39 cellular contexts compared by ENCODE assay signal in genomic region chr20:57848282-57848681, GRCh38.
"Had no signal": no experiment of that assay in that cellular context is flagged by ENCODE, and none has a peak within 500 bp of the region (broad histone marks: within the 10 kb centered on the region; RNA-seq: fewer than 3 reads in every experiment).

No MANE protein-coding gene starts in this region.

- H3K27me3 Mint-ChIP-seq: activated naive CD4-positive, alpha-beta T cell treated with anti-CD3 and anti-CD28 coated beads, Interleukin-2, amount 50 U/mL, for 24 hours; central memory CD8-positive, alpha-beta T cell had no signal

- H3K4me3 Mint-ChIP-seq: activated naive CD4-positive, alpha-beta T cell treated with anti-CD3 and anti-CD28 coated beads for 36 hours; activated naive CD4-positive, alpha-beta T cell treated with anti-CD3 and anti-CD28 coated beads, Interleukin-2, amount 10 ng/mL, durations not matched to agents 7 days and 5 days; activated naive CD4-positive, alpha-beta T cell treated with anti-CD3 and anti-CD28 coated beads, Interleukin-2, amount 50 U/mL, for 24 hours; activated naive CD8-positive, alpha-beta T cell; activated naive CD8-positive, alpha-beta T cell treated with anti-CD3 and anti-CD28 coated beads for 36 hours; activated naive CD8-positive, alpha-beta T cell treated with anti-CD3 and anti-CD28 coated beads, Interleukin-2, amount 10 ng/mL, durations not matched to agents 7 days and 5 days; activated naive CD8-positive, alpha-beta T cell treated with anti-CD3 and anti-CD28 coated beads, Interleukin-2, amount 50 U/mL, for 24 hours; activated T-cell treated with anti-CD3 and anti-CD28 coated beads, Interleukin-2, amount 50 U/mL, for 24 hours; activated T-cell treated with anti-CD3 and anti-CD28 coated beads, Interleukin-2, amount 50 U/mL, for 4 hours; activated T-cell treated with anti-CD3 and anti-CD28 coated beads, Interleukin-2, amount 50 U/mL, for 72 hours; activated T-helper 1 cell treated with anti-CD3 and anti-CD28 coated beads, Interleukin-12 subunit alpha, Interleukin-12 subunit beta, Interleukin-2, Interleukin-4 antibody, amounts not matched to agents 30 ng/mL and 10 ng/mL and 1 ng/mL, durations not matched to agents 14 hours and 24 hours and 36 hours; activated T-helper 17 cell treated with anti-CD3 and anti-CD28 coated beads, Interleukin-2, amount 50 U/mL, for 72 hours; brain; central memory CD8-positive, alpha-beta T cell had no signal

- DNase-seq: activated effector memory CD4-positive, alpha-beta T cell treated with anti-CD3 and anti-CD28 coated beads, Interleukin-2, amount 50 U/mL, for 16 hours; activated effector memory CD4-positive, alpha-beta T cell treated with Interleukin-2 at 50 U/mL for 16 hours; activated gamma-delta T cell; activated gamma-delta T cell treated with Interleukin-2 at 50 U/mL for 16 hours; activated naive CD4-positive, alpha-beta T cell; activated naive CD4-positive, alpha-beta T cell treated with anti-CD3 and anti-CD28 coated beads for 36 hours; activated naive CD4-positive, alpha-beta T cell treated with anti-CD3 and anti-CD28 coated beads, Interleukin-2, amount 10 ng/mL, durations not matched to agents 7 days and 5 days; activated naive CD4-positive, alpha-beta T cell treated with anti-CD3 and anti-CD28 coated beads, Interleukin-2, amount 50 U/mL, for 16 hours; activated naive CD4-positive, alpha-beta T cell treated with Interleukin-2 at 50 U/mL for 16 hours; activated naive CD8-positive, alpha-beta T cell treated with anti-CD3 and anti-CD28 coated beads for 36 hours; activated naive CD8-positive, alpha-beta T cell treated with anti-CD3 and anti-CD28 coated beads, Interleukin-2, amount 10 ng/mL, durations not matched to agents 7 days and 5 days; activated naive CD8-positive, alpha-beta T cell treated with anti-CD3 and anti-CD28 coated beads, Interleukin-2, amount 50 U/mL, for 24 hours; activated T-cell treated with anti-CD3 and anti-CD28 coated beads, Interleukin-2, amount 50 U/mL, for 1 hour; activated T-cell treated with anti-CD3 and anti-CD28 coated beads, Interleukin-2, amount 50 U/mL, for 24 hours; activated T-cell treated with anti-CD3 and anti-CD28 coated beads, Interleukin-2, amount 50 U/mL, for 4 hours; activated T-cell treated with anti-CD3 and anti-CD28 coated beads, Interleukin-2, amount 50 U/mL, for 48 hours; activated T-cell treated with anti-CD3 and anti-CD28 coated beads, Interleukin-2, amount 50 U/mL, for 72 hours; amniotic stem cell; amygdala; anterior cingulate cortex; body of pancreas; brain microvascular endothelial cell; caudate nucleus; central memory CD4-positive, alpha-beta T cell; cerebellar nuclear complex had no signal

- H3K4me1 ChIP-seq: adrenal gland, ascending aorta, body of pancreas, breast epithelium had no signal

- H3K27ac ChIP-seq: adrenal gland, ascending aorta, body of pancreas, brain microvascular endothelial cell, breast epithelium, cardiac muscle cell had no signal

- H3K4me3 ChIP-seq: adrenal gland, ascending aorta, body of pancreas, breast epithelium, cardiac muscle cell had no signal

- H3K27me3 ChIP-seq: adrenal gland, ascending aorta, body of pancreas, breast epithelium, cardiac muscle cell had no signal

- FAIRE-seq: astrocyte, bronchial epithelial cell had no signal

- H3K4me1 Mint-ChIP-seq: activated naive CD4-positive, alpha-beta T cell treated with anti-CD3 and anti-CD28 coated beads, Interleukin-2, amount 10 ng/mL, durations not matched to agents 7 days and 5 days; activated naive CD4-positive, alpha-beta T cell treated with anti-CD3 and anti-CD28 coated beads, Interleukin-2, amount 50 U/mL, for 24 hours; activated naive CD8-positive, alpha-beta T cell treated with anti-CD3 and anti-CD28 coated beads, Interleukin-2, amount 10 ng/mL, durations not matched to agents 7 days and 5 days; activated naive CD8-positive, alpha-beta T cell treated with anti-CD3 and anti-CD28 coated beads, Interleukin-2, amount 50 U/mL, for 24 hours; brain had no signal

- ATAC-seq: activated naive CD4-positive, alpha-beta T cell treated with anti-CD3 and anti-CD28 coated beads, Interleukin-2, amount 50 U/mL, for 72 hours; activated naive CD8-positive, alpha-beta T cell treated with anti-CD3 and anti-CD28 coated beads, Interleukin-2, amount 50 U/mL, for 24 hours; activated T-cell treated with anti-CD3 and anti-CD28 coated beads, Interleukin-2, amount 50 U/mL, for 4 hours; activated T-cell treated with anti-CD3 and anti-CD28 coated beads, Interleukin-2, amount 50 U/mL, for 72 hours; activated T-helper 17 cell treated with anti-CD3 and anti-CD28 coated beads, Interleukin-2, amount 50 U/mL, for 72 hours; body of pancreas had no signal

- H3K36me3 ChIP-seq: adrenal gland, ascending aorta, brain microvascular endothelial cell, breast epithelium, cardiac muscle cell had no signal

- H3K9me3 ChIP-seq: adrenal gland, ascending aorta, body of pancreas, breast epithelium had no signal

- H3K36me3 Mint-ChIP-seq: activated naive CD4-positive, alpha-beta T cell treated with anti-CD3 and anti-CD28 coated beads, Interleukin-2, amount 10 ng/mL, durations not matched to agents 7 days and 5 days; activated naive CD4-positive, alpha-beta T cell treated with anti-CD3 and anti-CD28 coated beads, Interleukin-2, amount 50 U/mL, for 24 hours; activated naive CD4-positive, alpha-beta T cell treated with anti-CD3 and anti-CD28 coated beads, Interleukin-2, amount 50 U/mL, for 72 hours; activated naive CD8-positive, alpha-beta T cell; activated naive CD8-positive, alpha-beta T cell treated with anti-CD3 and anti-CD28 coated beads for 36 hours; activated naive CD8-positive, alpha-beta T cell treated with anti-CD3 and anti-CD28 coated beads, Interleukin-2, amount 10 ng/mL, durations not matched to agents 7 days and 5 days; brain had no signal

- H3K27ac Mint-ChIP-seq: activated naive CD4-positive, alpha-beta T cell treated with anti-CD3 and anti-CD28 coated beads for 36 hours; activated naive CD4-positive, alpha-beta T cell treated with anti-CD3 and anti-CD28 coated beads, Interleukin-2, amount 10 ng/mL, durations not matched to agents 7 days and 5 days; activated naive CD4-positive, alpha-beta T cell treated with anti-CD3 and anti-CD28 coated beads, Interleukin-2, amount 50 U/mL, for 24 hours; activated naive CD4-positive, alpha-beta T cell treated with anti-CD3 and anti-CD28 coated beads, Interleukin-2, amount 50 U/mL, for 72 hours; activated naive CD8-positive, alpha-beta T cell; activated naive CD8-positive, alpha-beta T cell treated with anti-CD3 and anti-CD28 coated beads for 36 hours; activated naive CD8-positive, alpha-beta T cell treated with anti-CD3 and anti-CD28 coated beads, Interleukin-2, amount 10 ng/mL, durations not matched to agents 7 days and 5 days; activated naive CD8-positive, alpha-beta T cell treated with anti-CD3 and anti-CD28 coated beads, Interleukin-2, amount 50 U/mL, for 24 hours; activated T-cell treated with anti-CD3 and anti-CD28 coated beads, Interleukin-2, amount 50 U/mL, for 24 hours; activated T-cell treated with anti-CD3 and anti-CD28 coated beads, Interleukin-2, amount 50 U/mL, for 72 hours; activated T-helper 1 cell treated with anti-CD3 and anti-CD28 coated beads, Interleukin-12 subunit alpha, Interleukin-12 subunit beta, Interleukin-2, Interleukin-4 antibody, amounts not matched to agents 30 ng/mL and 10 ng/mL and 1 ng/mL, durations not matched to agents 14 hours and 24 hours and 36 hours; activated T-helper 17 cell treated with anti-CD3 and anti-CD28 coated beads, Interleukin-2, amount 50 U/mL, for 72 hours; activated T-helper 2 cell treated with anti-CD3 and anti-CD28 coated beads, Interferon-gamma antibody, Interleukin-2, Interleukin-4, amounts not matched to agents 10 μg/mL and 5 μg/mL and 100 μg/mL, durations not matched to agents 14 hours and 24 hours and 36 hours; brain had no signal

- H3K9me3 Mint-ChIP-seq: activated naive CD4-positive, alpha-beta T cell treated with anti-CD3 and anti-CD28 coated beads for 36 hours; activated naive CD4-positive, alpha-beta T cell treated with anti-CD3 and anti-CD28 coated beads, Interleukin-2, amount 10 ng/mL, durations not matched to agents 7 days and 5 days; activated naive CD4-positive, alpha-beta T cell treated with anti-CD3 and anti-CD28 coated beads, Interleukin-2, amount 50 U/mL, for 24 hours; activated naive CD4-positive, alpha-beta T cell treated with anti-CD3 and anti-CD28 coated beads, Interleukin-2, amount 50 U/mL, for 72 hours; activated naive CD8-positive, alpha-beta T cell treated with anti-CD3 and anti-CD28 coated beads for 36 hours; activated naive CD8-positive, alpha-beta T cell treated with anti-CD3 and anti-CD28 coated beads, Interleukin-2, amount 10 ng/mL, durations not matched to agents 7 days and 5 days; activated naive CD8-positive, alpha-beta T cell treated with anti-CD3 and anti-CD28 coated beads, Interleukin-2, amount 50 U/mL, for 24 hours; activated T-cell treated with anti-CD3 and anti-CD28 coated beads, Interleukin-2, amount 50 U/mL, for 24 hours; activated T-cell treated with anti-CD3 and anti-CD28 coated beads, Interleukin-2, amount 50 U/mL, for 4 hours; activated T-cell treated with anti-CD3 and anti-CD28 coated beads, Interleukin-2, amount 50 U/mL, for 72 hours; activated T-helper 1 cell treated with anti-CD3 and anti-CD28 coated beads, Interleukin-12 subunit alpha, Interleukin-12 subunit beta, Interleukin-2, Interleukin-4 antibody, amounts not matched to agents 30 ng/mL and 10 ng/mL and 1 ng/mL, durations not matched to agents 14 hours and 24 hours and 36 hours; activated T-helper 17 cell treated with anti-CD3 and anti-CD28 coated beads, Interleukin-2, amount 50 U/mL, for 72 hours; activated T-helper 2 cell treated with anti-CD3 and anti-CD28 coated beads, Interferon-gamma antibody, Interleukin-2, Interleukin-4, amounts not matched to agents 10 μg/mL and 5 μg/mL and 100 μg/mL, durations not matched to agents 14 hours and 24 hours and 36 hours; central memory CD8-positive, alpha-beta T cell had no signal
